In genomic region chr10:6115824-6116350, GRCh38 we compare ENCODE assay signal across 30 cellular contexts. TPM values are rescaled to one million over a fixed set of nuclear protein-coding genes. Genes with fewer than 3 reads are reported as not detected.
A peak's percentile ranks its signal among the peaks of the same experiment; 100 is the strongest.
DNase-seq lines count a peak whose midpoint lies in the region; ATAC-seq and TF ChIP-seq lines count a peak whose summit lies in the region.
"Had no signal": no experiment of that assay in that cellular context is flagged by ENCODE, and none has a peak within 500 bp of the region (broad histone marks: within the 10 kb centered on the region; RNA-seq: fewer than 3 reads in every experiment).

No MANE protein-coding gene starts in this region.

- no peak overlapping the region for H3K4me3 ChIP-seq in heart right ventricle
- H3K4me3 ChIP-seq in PC-3 (ENCODE audit: low read length), result no peak overlapping the region
- H3K4me3 ChIP-seq in dorsolateral prefrontal cortex, result no peak overlapping the region
- no peak overlapping the region for H3K4me3 ChIP-seq in skeletal muscle satellite cell (ENCODE audit: low read length)
- H3K4me3 ChIP-seq in sigmoid colon, result no peak overlapping the region
- H3K4me3 ChIP-seq: BLaER1 treated with 17β-estradiol and CSF1 and Interleukin-3, amounts not matched to agents 10 nM and 100 nM; colonic mucosa; esophagus squamous epithelium; lung; smooth muscle cell; vagina had no signal

- ATAC-seq in heart right ventricle (no peak), Right ventricle myocardium superior (ENCODE audit: poor library complexity) (no peak), PC-3 (no peak)
- ATAC-seq: effector memory CD8-positive, alpha-beta T cell; Right ventricle myocardium inferior had no signal

- H3K27me3 ChIP-seq in heart right ventricle (no peaks in the 10 kb centered on the region), PC-3 (ENCODE audit: low read length) (no peaks in the 10 kb centered on the region), dorsolateral prefrontal cortex (no peaks in the 10 kb centered on the region), skeletal muscle satellite cell (ENCODE audit: control insufficient read depth, insufficient read depth, low read length) (no peaks in the 10 kb centered on the region), sigmoid colon (no peaks in the 10 kb centered on the region)
- H3K27me3 ChIP-seq: BLaER1 treated with 17β-estradiol and CSF1 and Interleukin-3, amounts not matched to agents 10 nM and 100 nM; brain microvascular endothelial cell; colonic mucosa; esophagus squamous epithelium; neutrophil; vagina had no signal

- DNase-seq in heart right ventricle (no peak), Right ventricle myocardium superior (no peak), PC-3 (peak; percentile 23), dorsolateral prefrontal cortex (no peak), GM10248 (ENCODE audit: extremely low spot score) (no peak), NCI-H2029 treated with DMSO at 0.1 percent for 48 hours (lab: John Stamatoyannopoulos, UW) (no peak), sigmoid colon (no peak)
- DNase-seq: ACHN; activated B cell treated with CpG ODN at 0.5 μM for 24 hours; activated CD4-positive, alpha-beta T cell treated with anti-CD3 and anti-CD28 coated beads, Interleukin-2, amount 50 U/mL, for 4 hours; brain microvascular endothelial cell; colonic mucosa; DMS79 treated with DMSO at 0.1 percent for 48 hours; effector memory CD8-positive, alpha-beta T cell; esophagus squamous epithelium; NCI-H1092; NCI-H187; NCI-H345; NCI-H774; stimulated activated CD4-positive, alpha-beta T cell treated with anti-CD3 and anti-CD28 coated beads, Interleukin-2, amount 100 ng/mL, for 24 hours; SW 1271 had no signal

- no peaks in the 10 kb centered on the region for H4K20me1 ChIP-seq in PC-3 (ENCODE audit: low read length)

- H3K9ac ChIP-seq in PC-3 (ENCODE audit: low read length), result no peak overlapping the region
- peak overlapping the region; percentile 54 for H3K9ac ChIP-seq in skeletal muscle satellite cell (ENCODE audit: low read depth, low read length)
- H3K9ac ChIP-seq: BLaER1 treated with 17β-estradiol and CSF1 and Interleukin-3, amounts not matched to agents 10 nM and 100 nM had no signal

- no peak overlapping the region for H2AFZ ChIP-seq in PC-3 (ENCODE audit: low read length)

- 80 to 83% methylated on average over 3 of the region's 3 CpGs for WGBS in heart right ventricle, 2 donors
- 86 to 89% methylated on average over 3 of the region's 3 CpGs for WGBS in sigmoid colon, 2 donors

- H3K4me1 ChIP-seq in heart right ventricle (peaks cover 0 to 39% (median 26%) of the 10 kb centered on the region in 9 donors), PC-3 (ENCODE audit: insufficient read depth, low read length) (peaks cover 19% of the 10 kb centered on the region), skeletal muscle satellite cell (ENCODE audit: control insufficient read depth, insufficient read depth, low read length) (peaks cover 23% of the 10 kb centered on the region), sigmoid colon (peaks cover 0 to 19% (median 8%) of the 10 kb centered on the region in 4 donors)
- H3K4me1 ChIP-seq: colonic mucosa had no signal

- CTCF ChIA-PET in PC-3 (lab: Charles Lee) (no interaction called here), GM10248 (lab: Yijun Ruan, JAX) (no interaction called here)

- intact Hi-C loops in heart right ventricle (cut with DNase I) (no loop called here), Right ventricle myocardium superior (cut with DNase I) (no loop called here), PC-3 (cut with micrococcal nuclease) (no loop called here), dorsolateral prefrontal cortex (cut with DNase I) (no loop called here), sigmoid colon (cut with DNase I) (no loop called here)

- no peaks in the 10 kb centered on the region for H3K9me2 ChIP-seq in PC-3 (replicated peaks; ENCODE audit: low read length)

- TF ChIP-seq EP300 in sigmoid colon (IDR thresholded peaks at IDR 0.05), result no peak

- no peak for TF ChIP-seq POLR2A in sigmoid colon (IDR thresholded peaks at IDR 0.05)

- H3K9me3 ChIP-seq in heart right ventricle (no peaks in the 10 kb centered on the region), PC-3 (ENCODE audit: low read length) (no peaks in the 10 kb centered on the region), skeletal muscle satellite cell (replicated peaks; ENCODE audit: low read length) (no peaks in the 10 kb centered on the region), sigmoid colon (no peaks in the 10 kb centered on the region)
- H3K9me3 ChIP-seq: BLaER1 treated with 17β-estradiol and CSF1 and Interleukin-3, amounts not matched to agents 10 nM and 100 nM; colonic mucosa; esophagus squamous epithelium; neutrophil; vagina had no signal

- no peak for TF ChIP-seq CTCF in heart right ventricle (IDR thresholded peaks at IDR 0.05)
- no peak for TF ChIP-seq CTCF in PC-3 (conservative IDR thresholded peaks at IDR 0.05; ENCODE audit: low read depth, low read length)
- TF ChIP-seq CTCF in dorsolateral prefrontal cortex (IDR thresholded peaks at IDR 0.05 in 54 of 56, conservative IDR thresholded peaks at IDR 0.05 in 2 of 56; ENCODE audit: low read depth in 1 of 56, partially characterized antibody in 56 of 56), result no peak
- no peak for TF ChIP-seq CTCF in GM10248 (IDR thresholded peaks at IDR 0.05; ENCODE audit: control extremely low read depth, extremely low read depth, low read depth, missing control alignments)
- TF ChIP-seq CTCF in sigmoid colon (IDR thresholded peaks at IDR 0.05), result no peak

- peaks cover 3% of the 10 kb centered on the region; the same call in 1 of the 2 replicates for H3K79me2 ChIP-seq in PC-3 (ENCODE audit: low read length)

- POLR2A ChIA-PET in PC-3 (lab: Charles Lee; ENCODE audit: unreplicated experiment), result no interaction called here
- POLR2A ChIA-PET in GM10248 (lab: Yijun Ruan, JAX), result no interaction called here

- H3F3A ChIP-seq in PC-3 (ENCODE audit: low read length, unreplicated experiment), result no peaks in the 10 kb centered on the region

- peaks cover 0 to 63% (median 40%) of the 10 kb centered on the region in 9 donors for H3K36me3 ChIP-seq in heart right ventricle
- H3K36me3 ChIP-seq in PC-3 (ENCODE audit: low read depth, low read length), result peaks cover 22% of the 10 kb centered on the region
- H3K36me3 ChIP-seq in skeletal muscle satellite cell (ENCODE audit: insufficient read depth, low read length), result peaks cover 50% of the 10 kb centered on the region
- H3K36me3 ChIP-seq in sigmoid colon, result peaks cover 22 to 65% (median 31%) of the 10 kb centered on the region in 4 donors

- BruUV-seq in PC-3 (replicated peaks; lab: Mats Ljungman, UMichigan), result no TSS peak

- peak overlapping the region in 7 of 10 donors; percentile 31 to 73 (median 51) for H3K27ac ChIP-seq in heart right ventricle
- no peak overlapping the region; the same call in 1 of the 2 replicates for H3K27ac ChIP-seq in PC-3 (ENCODE audit: low read length)
- H3K27ac ChIP-seq in dorsolateral prefrontal cortex, result peak overlapping the region in 46 of 59 donors; percentile 8 to 94 (median 82)
- H3K27ac ChIP-seq in sigmoid colon, result peak overlapping the region in 1 of 4 donors; percentile 44
- H3K27ac ChIP-seq: BLaER1 treated with 17β-estradiol and CSF1 and Interleukin-3, amounts not matched to agents 10 nM and 100 nM; colonic mucosa; neutrophil had no signal

- H3K4me2 ChIP-seq in PC-3 (ENCODE audit: low read length), result no peak overlapping the region
- H3K4me2 ChIP-seq in skeletal muscle satellite cell (ENCODE audit: low read length), result no peak overlapping the region
- H3K4me2 ChIP-seq: BLaER1 treated with 17β-estradiol and CSF1 and Interleukin-3, amounts not matched to agents 10 nM and 100 nM had no signal

RNA-seq across cellular contexts. Expression of gene RBM17, which starts 27.1 kb away (rescaled TPM):
- total RNA-seq in heart right ventricle (10 to 100 TPM; 53.4 to 93.2 (median 64.0) TPM), Right ventricle myocardium superior (64.3 TPM), PC-3 (2014; rRNA removed) (28.4 and 42.0 TPM in 2 replicates), dorsolateral prefrontal cortex (100 to 1,000 TPM in 44 of 120 experiments, 10 to 100 TPM in 76; 67.3 to 155 (median 95.4) TPM), sigmoid colon (10 to 100 TPM; 50.8 to 63.1 (median 54.8) TPM)
- polyA plus RNA-seq in heart right ventricle (100 to 1,000 TPM in 1 of 2 donors, 10 to 100 TPM in 1; 58.6 to 100 TPM), sigmoid colon (10 to 100 TPM; 32.8 to 74.2 (median 40.2) TPM)
- total RNA-seq in skeletal muscle satellite cell (2012; rRNA removed), result 20.5 and 28.6 TPM in 2 replicates

RNA-seq across cellular contexts. Expression of gene IL2RA, which starts 53.7 kb away (rescaled TPM):
- total RNA-seq in heart right ventricle (1 to 10 TPM in 5 of 10 donors, under 1 TPM in 5; 0.19 to 9.1 (median 1.0) TPM), Right ventricle myocardium superior (2.3 TPM), PC-3 (2014; rRNA removed) (not detected in 2 replicates), dorsolateral prefrontal cortex (under 1 TPM in 7 of 120 experiments, not detected in 113; 0.19 to 0.83 (median 0.68) TPM), sigmoid colon (1 to 10 TPM in 2 of 4 donors, under 1 TPM in 1, not detected in 1; 0.99 to 9.0 (median 2.5) TPM)
- polyA plus RNA-seq in heart right ventricle (under 1 TPM; 0.36 to 0.73 TPM), sigmoid colon (10 to 100 TPM in 1 of 3 donors, 1 to 10 TPM in 1, under 1 TPM in 1; 0.60 to 14.0 (median 6.9) TPM)
- not detected in 2 replicates for total RNA-seq in skeletal muscle satellite cell (2012; rRNA removed)
- total RNA-seq: smooth muscle cell, temporal lobe, vagina had no signal
- polyA plus RNA-seq: keratinocyte, smooth muscle cell had no signal
